Comparison of ENCODE assay signal across 1 cellular context in the genomic region with DNA sequence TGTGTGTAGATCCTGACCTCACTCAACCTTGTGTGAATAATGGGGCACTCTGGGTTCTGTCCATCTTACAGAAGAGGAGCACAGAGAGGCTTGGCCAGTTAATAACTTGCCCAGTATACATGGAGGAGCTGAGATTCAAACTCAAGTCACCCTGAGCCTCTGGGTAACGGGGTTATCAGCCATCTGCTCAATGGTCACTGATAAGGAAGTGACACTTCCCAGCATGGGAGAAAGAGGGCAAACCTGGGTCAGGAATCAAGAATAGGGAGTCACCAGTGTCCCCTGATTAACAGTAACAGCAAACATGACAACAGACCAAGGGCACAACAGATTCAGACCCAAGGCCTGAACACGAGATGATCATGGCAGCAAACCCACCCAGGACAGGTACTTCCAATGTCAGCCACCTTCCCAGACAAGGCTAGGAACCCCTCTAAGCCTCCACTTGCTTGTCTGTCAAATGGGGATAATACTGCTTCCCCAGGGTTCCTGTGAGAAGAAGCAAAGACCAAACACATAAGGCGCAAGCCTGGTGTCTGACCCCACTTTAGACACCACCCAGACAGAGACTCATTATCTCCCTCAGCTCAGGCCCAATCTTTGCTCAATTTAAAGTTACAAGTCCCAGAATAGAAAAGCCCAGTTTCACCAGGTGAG.
TF ChIP-seq lines count a peak whose summit lies in the region.

No MANE protein-coding gene starts in this region.

TF ChIP-seq in HepG2, 621 proteins besides CTCF, POLR2A, EP300 and RAD21:
- peak; percentile 93 for TF ChIP-seq ZNF629 (CRISPR knock-in tag; conservative IDR thresholded peaks at IDR 0.05)
- TF ChIP-seq, protein P1, sequence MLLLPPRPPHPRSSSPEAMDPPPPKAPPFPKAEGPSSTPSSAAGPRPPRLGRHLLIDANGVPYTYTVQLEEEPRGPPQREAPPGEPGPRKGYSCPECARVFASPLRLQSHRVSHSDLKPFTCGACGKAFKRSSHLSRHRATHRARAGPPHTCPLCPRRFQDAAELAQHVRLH (CRISPR knock-in tag; IDR thresholded peaks at IDR 0.05; ENCODE audit: borderline replicate concordance, low read depth) = 0 out of 2 replicates have a peak, but pooled peaks have one; percentile 46
- TF ChIP-seq CHD4 (IDR thresholded peaks at IDR 0.05; ENCODE audit: borderline replicate concordance, low read length) = 0 out of 2 replicates have a peak, but pooled peaks have one; percentile 9
- TF ChIP-seq ZMYM3 (CRISPR knock-in tag; IDR thresholded peaks at IDR 0.05) = peak; percentile 74; the same call in 1 of the 2 replicates
- TF ChIP-seq ZBTB7B (CRISPR knock-in tag; IDR thresholded peaks at IDR 0.05) = no peak
- TF ChIP-seq POLR2AphosphoS2 (IDR thresholded peaks at IDR 0.05; ENCODE audit: low read depth, low read length) = no peak
